In genomic region chr7:157494506-157495176, GRCh38 we compare ENCODE assay signal across 1 cellular context.
TF ChIP-seq lines count a peak whose summit lies in the region.

No MANE protein-coding gene starts in this region.

TF ChIP-seq in HepG2, 621 proteins besides CTCF, POLR2A, EP300 and RAD21 (continued from another document):
- no peak for TF ChIP-seq ZBTB33 (CRISPR knock-in tag; IDR thresholded peaks at IDR 0.05)
